ENCODE assay signal across 11 cellular contexts in genomic region chr10:27157150-27157549, GRCh38. TPM values are rescaled to one million over a fixed set of nuclear protein-coding genes. Genes with fewer than 3 reads are reported as not detected.
DNase-seq lines count a peak whose midpoint lies in the region; ATAC-seq, FAIRE-seq and TF ChIP-seq lines count a peak whose summit lies in the region.
"Had no signal": no experiment of that assay in that cellular context is flagged by ENCODE, and none has a peak within 500 bp of the region (broad histone marks: within the 10 kb centered on the region; RNA-seq: fewer than 3 reads in every experiment).

No MANE protein-coding gene starts in this region.

- H3K79me2 ChIP-seq in endothelial cell of umbilical vein (ENCODE audit: control insufficient read depth, insufficient read depth, low read length), result peaks cover 47% of the 10 kb centered on the region

- BruUV-seq in endothelial cell of umbilical vein (replicated peaks; lab: Mats Ljungman, UMichigan), result no TSS peak

- H3K36me3 ChIP-seq in SJCRH30 (peaks cover 48% of the 10 kb centered on the region), endothelial cell of umbilical vein (ENCODE audit: control insufficient read depth in 2 of 2, extremely low read depth in 1 of 2, insufficient read depth in 2 of 2, low read length in 2 of 2) (peaks cover 0 to 10% of the 10 kb centered on the region in 2 experiments), H7 (replicated peaks; ENCODE audit: control insufficient read depth, insufficient read depth, low read length) (peaks cover 18% of the 10 kb centered on the region)

- POLR2A ChIA-PET in endothelial cell of umbilical vein (lab: Charles Lee), result interaction anchor here (0.7 kb wide), 1 partner anchor 12 kb away, joined by 4 read pairs; no protein-coding TSS in a partner anchor

- peaks cover 41% of the 10 kb centered on the region for H3K36me3 Mint-ChIP-seq in activated naive CD4-positive, alpha-beta T cell treated with anti-CD3 and anti-CD28 coated beads, Interleukin-2, amount 10 ng/mL, durations not matched to agents 7 days and 5 days
- peaks cover 34% of the 10 kb centered on the region for H3K36me3 Mint-ChIP-seq in stimulated activated memory B cell treated with anti-CD40 and anti-IgM and Interleukin-4, amounts not matched to agents 10 μg/mL and 1 μg/mL and 100 μg/mL, for 72 hours

- H2AFZ ChIP-seq in endothelial cell of umbilical vein (ENCODE audit: low read depth, low read length), result no peak overlapping the region

- FAIRE-seq in endothelial cell of umbilical vein (lab: Jason Lieb, UNC), result no peak
- FAIRE-seq: D721Med, urothelium cell line had no signal

- peak overlapping the region; percentile 100 for H3K27ac Mint-ChIP-seq in activated naive CD4-positive, alpha-beta T cell treated with anti-CD3 and anti-CD28 coated beads, Interleukin-2, amount 10 ng/mL, durations not matched to agents 7 days and 5 days
- peak overlapping the region; percentile 96 for H3K27ac Mint-ChIP-seq in stimulated activated memory B cell treated with anti-CD40 and anti-IgM and Interleukin-4, amounts not matched to agents 10 μg/mL and 1 μg/mL and 100 μg/mL, for 72 hours

- CTCF ChIA-PET in activated naive CD4-positive, alpha-beta T cell treated with anti-CD3 and anti-CD28 coated beads, Interleukin-2, amount 10 ng/mL, durations not matched to agents 7 days and 5 days (lab: Charles Lee), result no interaction called here
- CTCF ChIA-PET in endothelial cell of umbilical vein (lab: Charles Lee), result interaction anchor here (1.9 kb wide), 1 partner anchor 67 kb away, joined by 9 read pairs; no protein-coding TSS in a partner anchor

- H3K27me3 ChIP-seq in SJCRH30, result no peaks in the 10 kb centered on the region
- H3K27me3 ChIP-seq in endothelial cell of umbilical vein (ENCODE audit: control insufficient read depth in 2 of 2, insufficient read depth in 2 of 2, low read length in 2 of 2), result no peaks in the 10 kb centered on the region
- no peaks in the 10 kb centered on the region for H3K27me3 ChIP-seq in H7 (ENCODE audit: control insufficient read depth, insufficient read depth, low read length)

- no peak overlapping the region for H3K9ac ChIP-seq in endothelial cell of umbilical vein (replicated peaks; ENCODE audit: extremely low read depth, insufficient read depth, low read length)

- TF ChIP-seq CTCF in endothelial cell of umbilical vein (IDR thresholded peaks at IDR 0.05; ENCODE audit: extremely low read depth in 1 of 2, insufficient read depth in 1 of 2, low read depth in 1 of 2, low read length in 2 of 2), result no peak

- no peaks in the 10 kb centered on the region for H3K9me1 ChIP-seq in endothelial cell of umbilical vein (replicated peaks; ENCODE audit: control insufficient read depth, extremely low read depth, insufficient read depth, low read length)

- DNase-seq in activated naive CD4-positive, alpha-beta T cell treated with anti-CD3 and anti-CD28 coated beads, Interleukin-2, amount 10 ng/mL, durations not matched to agents 7 days and 5 days, result no peak
- no peak for DNase-seq in activated naive CD4-positive, alpha-beta T cell treated with Interleukin-2 at 50 U/mL for 16 hours
- DNase-seq in SJCRH30 (no peak), endothelial cell of umbilical vein (ENCODE audit: low read depth, low spot score) (peak; percentile 39), NCI-H526 treated with DMSO at 0.1 percent for 48 hours (lab: John Stamatoyannopoulos, UW) (no peak), H7 (no peak)

- ATAC-seq in stimulated activated memory B cell treated with anti-CD40 and anti-IgM and Interleukin-4, amounts not matched to agents 10 μg/mL and 1 μg/mL and 100 μg/mL, for 72 hours, result no peak
- no peak for ATAC-seq in GM21576 (IDR thresholded peaks at IDR 0.05; ENCODE audit: unreplicated experiment)
- ATAC-seq: left lobe of liver had no signal

- H3K9me3 ChIP-seq in SJCRH30 (replicated peaks) (no peaks in the 10 kb centered on the region), endothelial cell of umbilical vein (replicated peaks; ENCODE audit: control insufficient read depth, insufficient read depth, low read length) (no peaks in the 10 kb centered on the region)

- peaks cover 2% of the 10 kb centered on the region for H4K20me1 ChIP-seq in endothelial cell of umbilical vein (replicated peaks; ENCODE audit: control insufficient read depth, extremely low read depth, insufficient read depth, low read length)

- H3K4me2 ChIP-seq in endothelial cell of umbilical vein (ENCODE audit: insufficient read depth, low read length), result peak overlapping the region; percentile 76

- H3K4me1 ChIP-seq in SJCRH30 (no peaks in the 10 kb centered on the region; the same call in 1 of the 2 replicates), endothelial cell of umbilical vein (ENCODE audit: control insufficient read depth, extremely low read depth, insufficient read depth, low read length) (peaks cover 13% of the 10 kb centered on the region)

- peak overlapping the region; percentile 82; the same call in 1 of the 2 replicates for H3K4me3 ChIP-seq in SJCRH30
- H3K4me3 ChIP-seq in endothelial cell of umbilical vein (replicated peaks in 1 of 3; ENCODE audit: insufficient read depth in 1 of 3, low read depth in 1 of 3, low read length in 3 of 3), result peak overlapping the region in 1 of 3 experiments; percentile 51
- H3K4me3 ChIP-seq in H7 (ENCODE audit: insufficient read depth, low read depth, low read length), result no peak overlapping the region

- TF ChIP-seq POLR2A in endothelial cell of umbilical vein (IDR thresholded peaks at IDR 0.05; ENCODE audit: low read depth, low read length), result no peak

- peaks cover 39% of the 10 kb centered on the region for H3K4me1 Mint-ChIP-seq in activated naive CD4-positive, alpha-beta T cell treated with anti-CD3 and anti-CD28 coated beads, Interleukin-2, amount 10 ng/mL, durations not matched to agents 7 days and 5 days
- peaks cover 36% of the 10 kb centered on the region for H3K4me1 Mint-ChIP-seq in stimulated activated memory B cell treated with anti-CD40 and anti-IgM and Interleukin-4, amounts not matched to agents 10 μg/mL and 1 μg/mL and 100 μg/mL, for 72 hours

- dilution Hi-C loops in endothelial cell of umbilical vein (cut with MboI; ENCODE audit: extremely low pct_ligation_motif_present, low sequenced_read_pairs), result no loop called here

- no peak overlapping the region for H3K27ac ChIP-seq in SJCRH30
- peak overlapping the region; percentile 14 for H3K27ac ChIP-seq in endothelial cell of umbilical vein (ENCODE audit: insufficient read depth, low read depth, low read length)

- no peaks in the 10 kb centered on the region for H3K9me3 Mint-ChIP-seq in activated naive CD4-positive, alpha-beta T cell treated with anti-CD3 and anti-CD28 coated beads, Interleukin-2, amount 10 ng/mL, durations not matched to agents 7 days and 5 days
- H3K9me3 Mint-ChIP-seq in stimulated activated memory B cell treated with anti-CD40 and anti-IgM and Interleukin-4, amounts not matched to agents 10 μg/mL and 1 μg/mL and 100 μg/mL, for 72 hours, result no peaks in the 10 kb centered on the region

- intact Hi-C loops in endothelial cell of umbilical vein (cut with micrococcal nuclease), result loop anchor here (5.0 kb wide), 1 partner anchor 205 kb away; no protein-coding TSS in a partner anchor

- H3K4me3 Mint-ChIP-seq in activated naive CD4-positive, alpha-beta T cell treated with anti-CD3 and anti-CD28 coated beads, Interleukin-2, amount 10 ng/mL, durations not matched to agents 7 days and 5 days, result peak overlapping the region; percentile 89
- H3K4me3 Mint-ChIP-seq in stimulated activated memory B cell treated with anti-CD40 and anti-IgM and Interleukin-4, amounts not matched to agents 10 μg/mL and 1 μg/mL and 100 μg/mL, for 72 hours, result peak overlapping the region; percentile 93

- no peaks in the 10 kb centered on the region for H3K27me3 Mint-ChIP-seq in activated naive CD4-positive, alpha-beta T cell treated with anti-CD3 and anti-CD28 coated beads, Interleukin-2, amount 10 ng/mL, durations not matched to agents 7 days and 5 days
- H3K27me3 Mint-ChIP-seq in stimulated activated memory B cell treated with anti-CD40 and anti-IgM and Interleukin-4, amounts not matched to agents 10 μg/mL and 1 μg/mL and 100 μg/mL, for 72 hours, result no peaks in the 10 kb centered on the region

RNA-seq across cellular contexts. Expression of gene MASTL, which starts 2.0 kb away (rescaled TPM):
- 78.8 and 86.7 TPM in 2 replicates for total RNA-seq in SJCRH30 (2014; rRNA removed; shearing (Covaris generic))
- total RNA-seq in endothelial cell of umbilical vein, result 16.7 and 17.8 TPM in 2 replicates
- 4.0 and 5.4 TPM in 2 replicates for polyA plus RNA-seq in endothelial cell of umbilical vein
- 7.3 and 8.7 TPM in 2 replicates for polyA plus RNA-seq in endothelial cell of umbilical vein (2011; cell fraction: cytosol; rRNA removed)
- polyA plus RNA-seq in endothelial cell of umbilical vein (2011; cell fraction: nucleus; rRNA removed), result 9.1 and 12.8 TPM in 2 replicates
- polyA plus RNA-seq in endothelial cell of umbilical vein (2012), result 7.2 and 12.0 TPM in 2 replicates
- 6.2 and 7.0 TPM in 2 replicates for polyA minus RNA-seq in endothelial cell of umbilical vein
- polyA minus RNA-seq in endothelial cell of umbilical vein (2011; cell fraction: cytosol; rRNA and poly(A)+ RNA removed), result 9.6 TPM
- polyA minus RNA-seq in endothelial cell of umbilical vein (2011; cell fraction: nucleus; rRNA and poly(A)+ RNA removed), result 5.4 and 7.9 TPM in 2 replicates
- 53.4 and 73.2 TPM in 2 replicates for total RNA-seq in H7 (2014; rRNA removed; shearing (Covaris generic))

RNA-seq across cellular contexts. Expression of gene YME1L1, which starts 3.0 kb away (rescaled TPM):
- total RNA-seq in SJCRH30 (2014; rRNA removed; shearing (Covaris generic)), result 239 and 288 TPM in 2 replicates
- total RNA-seq in endothelial cell of umbilical vein, result 115 and 121 TPM in 2 replicates
- 19.9 and 28.7 TPM in 2 replicates for polyA plus RNA-seq in endothelial cell of umbilical vein
- 44.2 and 45.0 TPM in 2 replicates for polyA plus RNA-seq in endothelial cell of umbilical vein (2011; cell fraction: cytosol; rRNA removed)
- 28.8 and 35.9 TPM in 2 replicates for polyA plus RNA-seq in endothelial cell of umbilical vein (2011; cell fraction: nucleus; rRNA removed)
- 102 and 115 TPM in 2 replicates for polyA plus RNA-seq in endothelial cell of umbilical vein (2012)
- polyA minus RNA-seq in endothelial cell of umbilical vein, result 45.5 and 46.2 TPM in 2 replicates
- polyA minus RNA-seq in endothelial cell of umbilical vein (2011; cell fraction: cytosol; rRNA and poly(A)+ RNA removed), result 36.8 TPM
- 40.9 and 51.3 TPM in 2 replicates for polyA minus RNA-seq in endothelial cell of umbilical vein (2011; cell fraction: nucleus; rRNA and poly(A)+ RNA removed)
- 125 and 126 TPM in 2 replicates for total RNA-seq in H7 (2014; rRNA removed; shearing (Covaris generic))

RNA-seq across cellular contexts. Expression of gene ANKRD26, which starts 56.9 kb away (rescaled TPM):
- total RNA-seq in SJCRH30 (2014; rRNA removed; shearing (Covaris generic)), result 10.2 and 13.9 TPM in 2 replicates
- total RNA-seq in endothelial cell of umbilical vein, result 7.2 and 9.5 TPM in 2 replicates
- 0.54 and 1.0 TPM in 2 replicates for polyA plus RNA-seq in endothelial cell of umbilical vein
- 1.4 and 1.7 TPM in 2 replicates for polyA plus RNA-seq in endothelial cell of umbilical vein (2011; cell fraction: cytosol; rRNA removed)
- polyA plus RNA-seq in endothelial cell of umbilical vein (2011; cell fraction: nucleus; rRNA removed), result 4.0 and 5.1 TPM in 2 replicates
- 5.9 and 7.4 TPM in 2 replicates for polyA plus RNA-seq in endothelial cell of umbilical vein (2012)
- polyA minus RNA-seq in endothelial cell of umbilical vein, result 3.2 TPM in 2 replicates
- 1.4 TPM for polyA minus RNA-seq in endothelial cell of umbilical vein (2011; cell fraction: cytosol; rRNA and poly(A)+ RNA removed)
- polyA minus RNA-seq in endothelial cell of umbilical vein (2011; cell fraction: nucleus; rRNA and poly(A)+ RNA removed), result 9.6 and 11.0 TPM in 2 replicates
- 2.2 and 5.3 TPM in 2 replicates for total RNA-seq in H7 (2014; rRNA removed; shearing (Covaris generic))
